Comparison of ENCODE assay signal across 20 cellular contexts in genomic region chr10:35848412-35848811, GRCh38.
DNase-seq lines count a peak whose midpoint lies in the region; ATAC-seq, FAIRE-seq and TF ChIP-seq lines count a peak whose summit lies in the region.
"Had no signal": no experiment of that assay in that cellular context is flagged by ENCODE, and none has a peak within 500 bp of the region (broad histone marks: within the 10 kb centered on the region; RNA-seq: fewer than 3 reads in every experiment).

No MANE protein-coding gene starts in this region.

- intact Hi-C loops in Right ventricle myocardium superior (cut with DNase I) = no loop called here

- DNase-seq in cardiac muscle cell (ENCODE audit: low read depth in 1 of 2, low spot score in 1 of 2) = no peak
- DNase-seq in Right ventricle myocardium superior = no peak
- no peak for DNase-seq in astrocyte (ENCODE audit: low read depth)
- no peak for DNase-seq in mesendoderm
- no peak for DNase-seq in neuronal stem cell (ENCODE audit: low spot score)
- DNase-seq in HEK293T (ENCODE audit: extremely low spot score) = no peak
- no peak for DNase-seq in superior temporal gyrus (ENCODE audit: extremely low spot score)
- DNase-seq in GM03348 (ENCODE audit: low spot score) = no peak
- DNase-seq: 8988T; ACHN; C1 segment of cervical spinal cord; Calu3; CD4-positive, alpha-beta T cell; DMS79 treated with DMSO at 0.1 percent for 48 hours; EL; GDM1; IMR-90 had no signal

- H3K56ac ChIP-seq in mesendoderm (ENCODE audit: low read length) = no peak overlapping the region

- H2BK120ac ChIP-seq in mesendoderm (ENCODE audit: low read depth, low read length) (peak overlapping the region; percentile 73), neuronal stem cell (ENCODE audit: low read depth, low read length) (no peak overlapping the region)

- H2AFZ ChIP-seq in astrocyte (ENCODE audit: low read depth, low read length) = peak overlapping the region; percentile 25
- H2AFZ ChIP-seq in neuronal stem cell (ENCODE audit: low read length) = peak overlapping the region; percentile 28

- H3K4me1 Mint-ChIP-seq in astrocyte (ENCODE audit: low read depth, unreplicated experiment) = no peaks in the 10 kb centered on the region
- H3K4me1 Mint-ChIP-seq: B cell had no signal

- H4K5ac ChIP-seq in mesendoderm (ENCODE audit: low read length) = no peak overlapping the region

- H3K9ac ChIP-seq in astrocyte (ENCODE audit: low read length) (no peak overlapping the region), mesendoderm (ENCODE audit: low read length) (no peak overlapping the region), neuronal stem cell (ENCODE audit: low read depth, low read length, poor library complexity) (no peak overlapping the region)

- H3K14ac ChIP-seq in neuronal stem cell (ENCODE audit: low read length) = no peak overlapping the region

- WGBS in mesendoderm (ENCODE audit: extremely low coverage, insufficient coverage, low lambda C conversion rate) = no CpG with 5 or more reads among the region's 5 CpGs
- no CpG with 5 or more reads among the region's 5 CpGs for WGBS in neuronal stem cell (ENCODE audit: extremely low coverage in 2 of 2, insufficient read length in 2 of 2, insufficient replicate concordance in 1 of 2), 2 donors

- H3K79me2 ChIP-seq in astrocyte (ENCODE audit: insufficient read depth, low read length) (no peaks in the 10 kb centered on the region), mesendoderm (ENCODE audit: control insufficient read depth, insufficient read depth, low read length) (no peaks in the 10 kb centered on the region)

- no peak for ATAC-seq in Right ventricle myocardium superior (ENCODE audit: poor library complexity)
- ATAC-seq: HCT116 had no signal

- H4K91ac ChIP-seq in neuronal stem cell (ENCODE audit: low read depth, low read length, poor library complexity) = no peak overlapping the region

- peak overlapping the region; percentile 75 for H3K18ac ChIP-seq in mesendoderm (ENCODE audit: low read length)
- H3K18ac ChIP-seq in neuronal stem cell (ENCODE audit: low read length) = no peak overlapping the region

- peak overlapping the region; percentile 39 for H4K8ac ChIP-seq in mesendoderm (ENCODE audit: low read depth, low read length)
- H4K8ac ChIP-seq in neuronal stem cell (ENCODE audit: low read depth, low read length) = no peak overlapping the region

- H3K4me1 ChIP-seq in cardiac muscle cell (ENCODE audit: low read depth) (peaks cover 34% of the 10 kb centered on the region), astrocyte (ENCODE audit: insufficient read depth, low read length) (no peaks in the 10 kb centered on the region), mesendoderm (ENCODE audit: control insufficient read depth, low read depth, low read length) (peaks cover 5% of the 10 kb centered on the region), neuronal stem cell (ENCODE audit: control insufficient read depth in 2 of 2, insufficient read depth in 1 of 2, low read depth in 1 of 2, low read length in 2 of 2) (peaks cover 2 to 6% of the 10 kb centered on the region in 2 donors)

- H3K23ac ChIP-seq in mesendoderm (ENCODE audit: low read length) (no peak overlapping the region), neuronal stem cell (ENCODE audit: low read depth, low read length, poor library complexity) (no peak overlapping the region)

- H3K27me3 ChIP-seq in cardiac muscle cell (no peaks in the 10 kb centered on the region), astrocyte (ENCODE audit: insufficient read depth, low read length) (no peaks in the 10 kb centered on the region), mesendoderm (ENCODE audit: insufficient read depth, low read length, poor library complexity) (no peaks in the 10 kb centered on the region), neuronal stem cell (ENCODE audit: control insufficient read depth in 3 of 3, insufficient read depth in 3 of 3, low read depth in 1 of 3, low read length in 3 of 3) (no peaks in the 10 kb centered on the region)

- H3K36me3 ChIP-seq in cardiac muscle cell (no peaks in the 10 kb centered on the region), astrocyte (ENCODE audit: insufficient read depth, low read length) (no peaks in the 10 kb centered on the region), mesendoderm (ENCODE audit: control insufficient read depth, insufficient read depth, low read length) (no peaks in the 10 kb centered on the region), neuronal stem cell (replicated peaks in 1 of 2; ENCODE audit: control insufficient read depth in 2 of 2, insufficient read depth in 2 of 2, low read length in 2 of 2) (no peaks in the 10 kb centered on the region)

- no peaks in the 10 kb centered on the region for H3K79me1 ChIP-seq in mesendoderm (ENCODE audit: low read length)
- no peaks in the 10 kb centered on the region for H3K79me1 ChIP-seq in neuronal stem cell (ENCODE audit: low read depth, low read length)

- H2BK15ac ChIP-seq in mesendoderm (replicated peaks; ENCODE audit: low read depth) = no peak overlapping the region
- H2BK15ac ChIP-seq in neuronal stem cell (ENCODE audit: low read length) = no peak overlapping the region

- no peaks in the 10 kb centered on the region for H4K20me1 ChIP-seq in astrocyte (ENCODE audit: insufficient read depth, low read length)

- no peak overlapping the region for H2BK12ac ChIP-seq in neuronal stem cell (ENCODE audit: low read length)

- no peak overlapping the region for H3K4me2 ChIP-seq in astrocyte (ENCODE audit: low read length)
- H3K4me2 ChIP-seq in mesendoderm (ENCODE audit: low read length) = no peak overlapping the region
- H3K4me2 ChIP-seq in neuronal stem cell (ENCODE audit: insufficient read depth, low read length, poor library complexity, severe bottlenecking) = no peak overlapping the region

- no peak overlapping the region for H2BK5ac ChIP-seq in mesendoderm (ENCODE audit: low read length)
- no peak overlapping the region for H2BK5ac ChIP-seq in neuronal stem cell (ENCODE audit: low read length)

- TF ChIP-seq CTCF in cardiac muscle cell (IDR thresholded peaks at IDR 0.05; ENCODE audit: low read depth, low read length) = no peak
- TF ChIP-seq CTCF in astrocyte (IDR thresholded peaks at IDR 0.05; ENCODE audit: insufficient read depth, low read depth, low read length) = no peak

- peak overlapping the region; percentile 38 for H3K27ac ChIP-seq in cardiac muscle cell
- H3K27ac ChIP-seq in astrocyte (ENCODE audit: low read depth, low read length) = no peak overlapping the region
- no peak overlapping the region for H3K27ac ChIP-seq in mesendoderm (ENCODE audit: low read depth, low read length)
- H3K27ac ChIP-seq in neuronal stem cell (replicated peaks; ENCODE audit: low read length) = no peak overlapping the region

- H2AK5ac ChIP-seq in mesendoderm (ENCODE audit: low read length) = no peak overlapping the region
- no peak overlapping the region for H2AK5ac ChIP-seq in neuronal stem cell (ENCODE audit: low read depth, low read length)

- no peaks in the 10 kb centered on the region for H3K9me3 ChIP-seq in cardiac muscle cell (ENCODE audit: low read depth)
- no peaks in the 10 kb centered on the region for H3K9me3 ChIP-seq in astrocyte (ENCODE audit: insufficient read depth, low read depth, low read length)
- no peaks in the 10 kb centered on the region for H3K9me3 ChIP-seq in neuronal stem cell (replicated peaks in 1 of 2; ENCODE audit: control insufficient read depth in 2 of 2, insufficient read depth in 1 of 2, low read depth in 1 of 2, low read length in 2 of 2)

- H3K27me3 Mint-ChIP-seq in astrocyte (ENCODE audit: low read depth, unreplicated experiment) = no peaks in the 10 kb centered on the region
- H3K27me3 Mint-ChIP-seq: B cell; CD4-positive, alpha-beta T cell had no signal

- FAIRE-seq in astrocyte (lab: Jason Lieb, UNC) = no peak
- FAIRE-seq: GM19239 had no signal

- no peaks in the 10 kb centered on the region for H3K9me3 Mint-ChIP-seq in astrocyte (ENCODE audit: unreplicated experiment)

- CTCF ChIA-PET in HEK293T (lab: Yijun Ruan, JAX) = no interaction called here

- no peak overlapping the region for H3K27ac Mint-ChIP-seq in astrocyte (ENCODE audit: unreplicated experiment)
- H3K27ac Mint-ChIP-seq: B cell; CD4-positive, alpha-beta T cell had no signal

- POLR2A ChIA-PET in HEK293T (lab: Yijun Ruan, JAX) = no interaction called here

- H3K4me3 Mint-ChIP-seq in astrocyte (ENCODE audit: unreplicated experiment) = no peak overlapping the region
- H3K4me3 Mint-ChIP-seq: B cell; CD4-positive, alpha-beta T cell had no signal

- H3K4me3 ChIP-seq in cardiac muscle cell (no peak overlapping the region), astrocyte (ENCODE audit: insufficient read depth, low read depth, low read length) (no peak overlapping the region), mesendoderm (ENCODE audit: low read length) (no peak overlapping the region), neuronal stem cell (ENCODE audit: low read length in 2 of 2) (no peak overlapping the region)

- no peaks in the 10 kb centered on the region for H3K36me3 Mint-ChIP-seq in astrocyte (ENCODE audit: low read depth, unreplicated experiment)

- no peak overlapping the region for H3K4ac ChIP-seq in mesendoderm (ENCODE audit: low read depth, low read length)
- no peak overlapping the region for H3K4ac ChIP-seq in neuronal stem cell (ENCODE audit: low read length)

TF ChIP-seq in HEK293T, 16 proteins besides CTCF, POLR2A, EP300 and RAD21:
- TF ChIP-seq PKNOX1 (IDR thresholded peaks at IDR 0.05) = no peak
